ENCODE assay signal across 18 cellular contexts in the genomic region with DNA sequence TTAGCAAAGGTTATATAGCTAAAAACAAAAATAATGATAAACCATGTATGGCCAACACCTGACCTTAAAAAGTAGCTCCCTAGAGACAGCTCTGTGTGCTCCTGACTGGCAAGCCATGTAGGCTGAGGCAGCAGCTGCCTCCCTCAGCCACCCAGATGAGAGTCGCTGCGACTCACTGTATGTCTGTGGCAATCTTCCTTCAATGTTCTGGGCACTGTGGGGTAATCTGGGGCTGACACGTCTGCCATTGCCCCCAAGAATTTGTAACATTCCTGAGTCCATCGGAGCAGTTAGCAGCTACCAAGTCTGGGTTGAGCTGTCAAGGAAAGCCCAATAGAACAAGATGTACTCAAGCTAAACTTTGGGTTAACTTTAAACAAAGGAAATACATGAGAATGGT.
DNase-seq lines count a peak whose midpoint lies in the region; ATAC-seq and TF ChIP-seq lines count a peak whose summit lies in the region.
"Had no signal": no experiment of that assay in that cellular context is flagged by ENCODE, and none has a peak within 500 bp of the region (broad histone marks: within the 10 kb centered on the region; RNA-seq: fewer than 3 reads in every experiment).

No MANE protein-coding gene starts in this region.

- H3K4me1 Mint-ChIP-seq in HFFc6 (ENCODE audit: low read depth) = peaks cover 16% of the 10 kb centered on the region
- H3K4me1 Mint-ChIP-seq: activated naive CD8-positive, alpha-beta T cell treated with anti-CD3 and anti-CD28 coated beads, Interleukin-2, amount 10 ng/mL, durations not matched to agents 7 days and 5 days had no signal

- H3K27ac ChIP-seq in esophagus muscularis mucosa (replicated peaks in 1 of 4) = no peak overlapping the region
- no peak overlapping the region for H3K27ac ChIP-seq in osteoblast (ENCODE audit: low read depth, low read length)
- H3K27ac ChIP-seq: colonic mucosa, esophagus squamous epithelium had no signal

- TF ChIP-seq CTCF in HFFc6 (IDR thresholded peaks at IDR 0.05) (no peak), esophagus muscularis mucosa (IDR thresholded peaks at IDR 0.05) (no peak), osteoblast (IDR thresholded peaks at IDR 0.05; ENCODE audit: extremely low read depth, low read depth, low read length) (no peak)

- H3K4me1 ChIP-seq in esophagus muscularis mucosa (no peaks in the 10 kb centered on the region), osteoblast (ENCODE audit: insufficient read depth, low read length) (peaks cover 14% of the 10 kb centered on the region)
- H3K4me1 ChIP-seq: colonic mucosa had no signal

- TF ChIP-seq POLR2A in esophagus muscularis mucosa (IDR thresholded peaks at IDR 0.05; ENCODE audit: low read depth) = no peak

- intact Hi-C loops in esophagus muscularis mucosa (cut with DNase I) = no loop called here

- no peaks in the 10 kb centered on the region for H3K36me3 Mint-ChIP-seq in HFFc6 (ENCODE audit: low read depth)
- H3K36me3 Mint-ChIP-seq: activated naive CD8-positive, alpha-beta T cell treated with anti-CD3 and anti-CD28 coated beads, Interleukin-2, amount 10 ng/mL, durations not matched to agents 7 days and 5 days; mesothelial cell of epicardium had no signal

- peak overlapping the region; percentile 19 for H3K4me2 ChIP-seq in osteoblast (ENCODE audit: insufficient read depth, low read length)
- H3K4me2 ChIP-seq: smooth muscle cell had no signal

- H3K27ac Mint-ChIP-seq in HFFc6 = no peak overlapping the region
- H3K27ac Mint-ChIP-seq: activated naive CD8-positive, alpha-beta T cell treated with anti-CD3 and anti-CD28 coated beads, Interleukin-2, amount 10 ng/mL, durations not matched to agents 7 days and 5 days; mesothelial cell of epicardium had no signal

- H3K27me3 Mint-ChIP-seq in HFFc6 (ENCODE audit: insufficient read depth) = peaks cover 5% of the 10 kb centered on the region

- no peaks in the 10 kb centered on the region for H3K9me3 ChIP-seq in esophagus muscularis mucosa
- H3K9me3 ChIP-seq in osteoblast (ENCODE audit: low read depth, low read length) = no peaks in the 10 kb centered on the region
- H3K9me3 ChIP-seq: colonic mucosa, esophagus squamous epithelium had no signal

- H3K36me3 ChIP-seq in esophagus muscularis mucosa = no peaks in the 10 kb centered on the region
- H3K36me3 ChIP-seq in osteoblast (ENCODE audit: insufficient read depth, low read length) = no peaks in the 10 kb centered on the region
- H3K36me3 ChIP-seq: colonic mucosa, esophagus squamous epithelium had no signal

- no peak for TF ChIP-seq EP300 in esophagus muscularis mucosa (IDR thresholded peaks at IDR 0.05)

- 79% methylated on average over 4 of the region's 4 CpGs for WGBS in esophagus muscularis mucosa

- DNase-seq in HFFc6 = peak; percentile 35
- DNase-seq in RPMI7951 (ENCODE audit: low read depth) = peak; percentile 34
- DNase-seq in esophagus muscularis mucosa (ENCODE audit: extremely low spot score) = peak; percentile 45
- DNase-seq in osteoblast (ENCODE audit: insufficient read length, low spot score, missing footprints) = peak; percentile 56
- DNase-seq: activated CD4-positive, CD25-positive, alpha-beta regulatory T cell treated with anti-CD3 and anti-CD28 coated beads, Interleukin-2, amount 50 U/mL, for 72 hours; activated CD8-positive, alpha-beta memory T cell treated with anti-CD3 and anti-CD28 coated beads, Interleukin-2, amount 50 U/mL, for 48 hours; activated naive CD8-positive, alpha-beta T cell treated with anti-CD3 and anti-CD28 coated beads, Interleukin-2, amount 10 ng/mL, durations not matched to agents 7 days and 5 days; colonic mucosa; esophagus squamous epithelium; NCI-H1092 treated with DMSO at 0.1 percent for 48 hours; NCI-H446; occipital lobe; OCI-M1 had no signal

- ATAC-seq in HG03135 (IDR thresholded peaks at IDR 0.05; ENCODE audit: unreplicated experiment) (no peak), HG03139 (IDR thresholded peaks at IDR 0.05; ENCODE audit: unreplicated experiment) (no peak), GM21825 (IDR thresholded peaks at IDR 0.05; ENCODE audit: unreplicated experiment) (no peak)

- H3K27me3 ChIP-seq in esophagus muscularis mucosa (no peaks in the 10 kb centered on the region), osteoblast (ENCODE audit: insufficient read depth, low read length) (peaks cover 3% of the 10 kb centered on the region)
- H3K27me3 ChIP-seq: colonic mucosa, esophagus squamous epithelium had no signal

- H2AFZ ChIP-seq in osteoblast (ENCODE audit: low read length) = no peak overlapping the region

- no peak overlapping the region for H3K4me3 ChIP-seq in esophagus muscularis mucosa
- H3K4me3 ChIP-seq in osteoblast (ENCODE audit: insufficient read depth, low read length) = no peak overlapping the region
- H3K4me3 ChIP-seq: colonic mucosa, esophagus squamous epithelium, smooth muscle cell had no signal

- no peaks in the 10 kb centered on the region for H3K79me2 ChIP-seq in osteoblast (ENCODE audit: insufficient read depth, low read length)

- no peaks in the 10 kb centered on the region for H4K20me1 ChIP-seq in osteoblast (ENCODE audit: insufficient read depth, low read length)

- no peaks in the 10 kb centered on the region for H3K9me3 Mint-ChIP-seq in HFFc6
- H3K9me3 Mint-ChIP-seq: activated naive CD8-positive, alpha-beta T cell treated with anti-CD3 and anti-CD28 coated beads, Interleukin-2, amount 10 ng/mL, durations not matched to agents 7 days and 5 days; mesothelial cell of epicardium had no signal

- no peak overlapping the region for H3K4me3 Mint-ChIP-seq in HFFc6
- H3K4me3 Mint-ChIP-seq: activated naive CD8-positive, alpha-beta T cell treated with anti-CD3 and anti-CD28 coated beads, Interleukin-2, amount 10 ng/mL, durations not matched to agents 7 days and 5 days; mesothelial cell of epicardium had no signal
